ENCODE assay signal across 17 cellular contexts in the genomic region with DNA sequence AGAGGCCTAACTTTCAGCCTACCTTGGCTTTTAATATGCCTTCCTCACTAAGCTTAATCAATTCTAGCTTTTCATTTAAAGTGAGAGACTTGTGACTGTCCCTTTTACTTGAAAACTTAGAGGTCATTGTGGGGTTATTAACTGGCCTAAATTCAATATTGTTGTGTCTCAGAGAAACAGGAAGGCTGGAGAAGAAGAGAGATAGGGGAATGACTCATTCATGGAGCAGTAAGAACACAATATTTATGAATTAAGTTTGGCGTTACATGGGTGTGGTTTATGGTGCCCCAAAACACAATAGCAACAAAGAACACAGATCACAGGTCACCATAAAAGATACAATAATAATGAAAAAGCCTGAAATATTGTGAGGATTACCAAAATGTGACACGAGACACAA.
DNase-seq lines count a peak whose midpoint lies in the region; ATAC-seq and TF ChIP-seq lines count a peak whose summit lies in the region.
"Had no signal": no experiment of that assay in that cellular context is flagged by ENCODE, and none has a peak within 500 bp of the region (broad histone marks: within the 10 kb centered on the region; RNA-seq: fewer than 3 reads in every experiment).

No MANE protein-coding gene starts in this region.

- in situ Hi-C loops in GM23248 (cut with MboI), result no loop called here

- no peak overlapping the region for H3K9ac ChIP-seq in GM23248
- H3K9ac ChIP-seq in PC-3 (ENCODE audit: low read length), result peak overlapping the region; percentile 71
- H3K9ac ChIP-seq in mesenchymal stem cell (ENCODE audit: low read length), result no peak overlapping the region

- no peak overlapping the region for H3K4ac ChIP-seq in mesenchymal stem cell (ENCODE audit: low read depth in 1 of 2, low read length in 2 of 2)

- H4K91ac ChIP-seq in mesenchymal stem cell (ENCODE audit: low read length), result no peak overlapping the region

- no peak overlapping the region for H3K4me3 ChIP-seq in GM23248
- H3K4me3 ChIP-seq in PC-3 (ENCODE audit: low read length), result no peak overlapping the region
- H3K4me3 ChIP-seq in choroid plexus epithelial cell (ENCODE audit: low read depth, low read length), result no peak overlapping the region
- no peak overlapping the region for H3K4me3 ChIP-seq in mesenchymal stem cell (ENCODE audit: insufficient read depth in 1 of 2, low read depth in 1 of 2, low read length in 2 of 2)
- H3K4me3 ChIP-seq in sigmoid colon, result no peak overlapping the region
- H3K4me3 ChIP-seq: PC-9, SK-N-MC had no signal

- H3K9me3 ChIP-seq in GM23248 (ENCODE audit: low read depth) (peaks cover 6% of the 10 kb centered on the region), PC-3 (ENCODE audit: low read length) (0 out of 2 replicates have a peak, but pooled peaks cover 3% of the 10 kb centered on the region), mesenchymal stem cell (ENCODE audit: control insufficient read depth, low read length) (peaks cover 11% of the 10 kb centered on the region), sigmoid colon (peaks cover 0 to 2% (median 0%) of the 10 kb centered on the region in 4 donors)
- H3K9me3 ChIP-seq: BE2C had no signal

- POLR2A ChIA-PET in PC-3 (lab: Charles Lee; ENCODE audit: unreplicated experiment), result no interaction called here

- no peak overlapping the region for H2BK12ac ChIP-seq in mesenchymal stem cell (ENCODE audit: low read length in 2 of 2)

- CTCF ChIA-PET in PC-3 (lab: Charles Lee), result no interaction called here

- H2BK120ac ChIP-seq in mesenchymal stem cell (ENCODE audit: low read depth, low read length), result no peak overlapping the region

- H3K27me3 ChIP-seq in GM23248 (replicated peaks; ENCODE audit: insufficient read depth), result no peaks in the 10 kb centered on the region
- no peaks in the 10 kb centered on the region for H3K27me3 ChIP-seq in PC-3 (ENCODE audit: low read length)
- H3K27me3 ChIP-seq in mesenchymal stem cell (ENCODE audit: control insufficient read depth in 1 of 2, insufficient read depth in 1 of 2, low read length in 2 of 2), result no peaks in the 10 kb centered on the region
- H3K27me3 ChIP-seq in sigmoid colon, result no peaks in the 10 kb centered on the region
- H3K27me3 ChIP-seq: BE2C had no signal

- no peak overlapping the region for H2AFZ ChIP-seq in GM23248
- no peak overlapping the region for H2AFZ ChIP-seq in PC-3 (ENCODE audit: low read length)
- H2AFZ ChIP-seq in mesenchymal stem cell (ENCODE audit: low read depth, low read length), result no peak overlapping the region
- H2AFZ ChIP-seq: PC-9 had no signal

- H4K20me1 ChIP-seq in GM23248 (ENCODE audit: insufficient read depth) (no peaks in the 10 kb centered on the region), PC-3 (ENCODE audit: low read length) (no peaks in the 10 kb centered on the region)

- BruUV-seq in PC-3 (replicated peaks; lab: Mats Ljungman, UMichigan), result no TSS peak

- H3K4me1 ChIP-seq in GM23248 (ENCODE audit: insufficient read depth) (peaks cover 17% of the 10 kb centered on the region; the same call in 1 of the 2 replicates), PC-3 (ENCODE audit: insufficient read depth, low read length) (peaks cover 43% of the 10 kb centered on the region), mesenchymal stem cell (ENCODE audit: control insufficient read depth, insufficient read depth, low read depth, low read length) (no peaks in the 10 kb centered on the region), sigmoid colon (peaks cover 0 to 3% (median 0%) of the 10 kb centered on the region in 4 donors)
- H3K4me1 ChIP-seq: BE2C had no signal

- H3F3A ChIP-seq in GM23248 (ENCODE audit: insufficient read depth) (peaks cover 18% of the 10 kb centered on the region), PC-3 (ENCODE audit: low read length, unreplicated experiment) (peaks cover 4% of the 10 kb centered on the region)

- no peaks in the 10 kb centered on the region for H3K36me3 ChIP-seq in GM23248 (ENCODE audit: low read depth)
- peaks cover 11% of the 10 kb centered on the region for H3K36me3 ChIP-seq in PC-3 (ENCODE audit: low read depth, low read length)
- H3K36me3 ChIP-seq in mesenchymal stem cell (ENCODE audit: control insufficient read depth in 1 of 2, insufficient read depth in 2 of 2, low read depth in 1 of 2, low read length in 2 of 2), result no peaks in the 10 kb centered on the region
- H3K36me3 ChIP-seq in sigmoid colon, result no peaks in the 10 kb centered on the region
- H3K36me3 ChIP-seq: BE2C had no signal

- no peaks in the 10 kb centered on the region for H3K79me2 ChIP-seq in GM23248 (ENCODE audit: insufficient read depth)
- H3K79me2 ChIP-seq in PC-3 (ENCODE audit: low read length), result no peaks in the 10 kb centered on the region

- H3K23ac ChIP-seq in mesenchymal stem cell (ENCODE audit: low read length in 2 of 2), result no peak overlapping the region

- H2AK5ac ChIP-seq in mesenchymal stem cell (ENCODE audit: low read length, severe bottlenecking), result no peak overlapping the region

- H3K9me2 ChIP-seq in GM23248 (ENCODE audit: insufficient read depth), result no peaks in the 10 kb centered on the region
- no peaks in the 10 kb centered on the region for H3K9me2 ChIP-seq in PC-3 (replicated peaks; ENCODE audit: low read length)

- H3K14ac ChIP-seq in mesenchymal stem cell (ENCODE audit: low read length in 2 of 2), result no peak overlapping the region

- H3K4me2 ChIP-seq in GM23248 (ENCODE audit: unreplicated experiment) (no peak overlapping the region), PC-3 (ENCODE audit: low read length) (peak overlapping the region; percentile 45), mesenchymal stem cell (ENCODE audit: low read length, poor library complexity, severe bottlenecking) (no peak overlapping the region)
- H3K4me2 ChIP-seq: PC-9 had no signal

- H3K27ac ChIP-seq in GM23248, result no peak overlapping the region
- peak overlapping the region; percentile 97 for H3K27ac ChIP-seq in PC-3 (ENCODE audit: low read length)
- no peak overlapping the region for H3K27ac ChIP-seq in mesenchymal stem cell (ENCODE audit: low read length, poor library complexity, severe bottlenecking)
- H3K27ac ChIP-seq in sigmoid colon, result no peak overlapping the region
- H3K27ac ChIP-seq: PC-9, SK-N-MC had no signal

- 83 to 84% methylated on average over 2 of the region's 2 CpGs for WGBS in GM23248 (ENCODE audit: low coverage in 1 of 2, low lambda C conversion rate in 2 of 2, missing lambda C conversion rate in 2 of 2), 2 experiments
- WGBS in mesenchymal stem cell, result no CpG with 5 or more reads among the region's 2 CpGs
- 55 to 86% methylated on average over 2 of the region's 2 CpGs for WGBS in sigmoid colon, 2 donors

- DNase-seq in GM23248 (peak; percentile 10), PC-3 (peak; percentile 56), choroid plexus epithelial cell (ENCODE audit: low read depth) (peak; percentile 62), mesenchymal stem cell (peak; percentile 9), sigmoid colon (no peak), T-helper 1 cell (no peak)
- DNase-seq: BE2C; CD8-positive, alpha-beta memory T cell; DMS 273 treated with DMSO at 0.1 percent for 48 hours; EL; HCEC 1CT; NCI-H1092; NCI-H1694; NCI-H2107; PC-9 had no signal

- no peak for TF ChIP-seq EP300 in sigmoid colon (IDR thresholded peaks at IDR 0.05)

- intact Hi-C loops in PC-3 (cut with micrococcal nuclease), result loop anchor here (1.0 to 5.0 kb wide), 7 partner anchors 98 to 1148 kb away; no protein-coding TSS in a partner anchor
- intact Hi-C loops in sigmoid colon (cut with DNase I), result no loop called here

- TF ChIP-seq POLR2A in sigmoid colon (IDR thresholded peaks at IDR 0.05), result no peak

- no peaks in the 10 kb centered on the region for H3K79me1 ChIP-seq in mesenchymal stem cell (replicated peaks; ENCODE audit: low read length, poor library complexity, severe bottlenecking)

- no peak for TF ChIP-seq CTCF in PC-3 (conservative IDR thresholded peaks at IDR 0.05; ENCODE audit: low read depth, low read length)
- TF ChIP-seq CTCF in choroid plexus epithelial cell (conservative IDR thresholded peaks at IDR 0.05; ENCODE audit: low read depth, low read length), result no peak
- no peak for TF ChIP-seq CTCF in sigmoid colon (IDR thresholded peaks at IDR 0.05)

- no peak overlapping the region for H2BK5ac ChIP-seq in mesenchymal stem cell (ENCODE audit: low read depth, low read length, poor library complexity, severe bottlenecking)

- no peak overlapping the region for H2BK15ac ChIP-seq in mesenchymal stem cell (ENCODE audit: low read depth, poor library complexity, severe bottlenecking)

- no peak overlapping the region for H3K18ac ChIP-seq in mesenchymal stem cell (ENCODE audit: low read depth in 1 of 2, low read length in 2 of 2)

- H4K8ac ChIP-seq in mesenchymal stem cell (ENCODE audit: low read length), result no peak overlapping the region

- no peak; the same call in 1 of the 2 replicates for ATAC-seq in PC-3
- ATAC-seq in GM18873 (IDR thresholded peaks at IDR 0.05; ENCODE audit: low FRiP score, unreplicated experiment), result no peak

Comparison
In these comparisons a context has a peak if more than half of its experiments do, and no peak if none do; other contexts are left out.
1. DNase-seq: peak in GM23248 (single experiment), PC-3 (single experiment), choroid plexus epithelial cell (single experiment) and mesenchymal stem cell (single experiment); none in sigmoid colon (single experiment) and T-helper 1 cell (0 of 5).